1 cellular context compared by ENCODE assay signal in genomic region chr4:94564252-94564651, GRCh38.
A peak's percentile ranks its signal among the peaks of the same experiment; 100 is the strongest.
TF ChIP-seq lines count a peak whose summit lies in the region.

No MANE protein-coding gene starts in this region.

TF ChIP-seq in HepG2, 621 proteins besides CTCF, POLR2A, EP300 and RAD21 (continued from another document and continues in another):
- TF ChIP-seq CSRNP2 (CRISPR knock-in tag; conservative IDR thresholded peaks at IDR 0.05; ENCODE audit: low read depth): no peak
- TF ChIP-seq, protein P1, sequence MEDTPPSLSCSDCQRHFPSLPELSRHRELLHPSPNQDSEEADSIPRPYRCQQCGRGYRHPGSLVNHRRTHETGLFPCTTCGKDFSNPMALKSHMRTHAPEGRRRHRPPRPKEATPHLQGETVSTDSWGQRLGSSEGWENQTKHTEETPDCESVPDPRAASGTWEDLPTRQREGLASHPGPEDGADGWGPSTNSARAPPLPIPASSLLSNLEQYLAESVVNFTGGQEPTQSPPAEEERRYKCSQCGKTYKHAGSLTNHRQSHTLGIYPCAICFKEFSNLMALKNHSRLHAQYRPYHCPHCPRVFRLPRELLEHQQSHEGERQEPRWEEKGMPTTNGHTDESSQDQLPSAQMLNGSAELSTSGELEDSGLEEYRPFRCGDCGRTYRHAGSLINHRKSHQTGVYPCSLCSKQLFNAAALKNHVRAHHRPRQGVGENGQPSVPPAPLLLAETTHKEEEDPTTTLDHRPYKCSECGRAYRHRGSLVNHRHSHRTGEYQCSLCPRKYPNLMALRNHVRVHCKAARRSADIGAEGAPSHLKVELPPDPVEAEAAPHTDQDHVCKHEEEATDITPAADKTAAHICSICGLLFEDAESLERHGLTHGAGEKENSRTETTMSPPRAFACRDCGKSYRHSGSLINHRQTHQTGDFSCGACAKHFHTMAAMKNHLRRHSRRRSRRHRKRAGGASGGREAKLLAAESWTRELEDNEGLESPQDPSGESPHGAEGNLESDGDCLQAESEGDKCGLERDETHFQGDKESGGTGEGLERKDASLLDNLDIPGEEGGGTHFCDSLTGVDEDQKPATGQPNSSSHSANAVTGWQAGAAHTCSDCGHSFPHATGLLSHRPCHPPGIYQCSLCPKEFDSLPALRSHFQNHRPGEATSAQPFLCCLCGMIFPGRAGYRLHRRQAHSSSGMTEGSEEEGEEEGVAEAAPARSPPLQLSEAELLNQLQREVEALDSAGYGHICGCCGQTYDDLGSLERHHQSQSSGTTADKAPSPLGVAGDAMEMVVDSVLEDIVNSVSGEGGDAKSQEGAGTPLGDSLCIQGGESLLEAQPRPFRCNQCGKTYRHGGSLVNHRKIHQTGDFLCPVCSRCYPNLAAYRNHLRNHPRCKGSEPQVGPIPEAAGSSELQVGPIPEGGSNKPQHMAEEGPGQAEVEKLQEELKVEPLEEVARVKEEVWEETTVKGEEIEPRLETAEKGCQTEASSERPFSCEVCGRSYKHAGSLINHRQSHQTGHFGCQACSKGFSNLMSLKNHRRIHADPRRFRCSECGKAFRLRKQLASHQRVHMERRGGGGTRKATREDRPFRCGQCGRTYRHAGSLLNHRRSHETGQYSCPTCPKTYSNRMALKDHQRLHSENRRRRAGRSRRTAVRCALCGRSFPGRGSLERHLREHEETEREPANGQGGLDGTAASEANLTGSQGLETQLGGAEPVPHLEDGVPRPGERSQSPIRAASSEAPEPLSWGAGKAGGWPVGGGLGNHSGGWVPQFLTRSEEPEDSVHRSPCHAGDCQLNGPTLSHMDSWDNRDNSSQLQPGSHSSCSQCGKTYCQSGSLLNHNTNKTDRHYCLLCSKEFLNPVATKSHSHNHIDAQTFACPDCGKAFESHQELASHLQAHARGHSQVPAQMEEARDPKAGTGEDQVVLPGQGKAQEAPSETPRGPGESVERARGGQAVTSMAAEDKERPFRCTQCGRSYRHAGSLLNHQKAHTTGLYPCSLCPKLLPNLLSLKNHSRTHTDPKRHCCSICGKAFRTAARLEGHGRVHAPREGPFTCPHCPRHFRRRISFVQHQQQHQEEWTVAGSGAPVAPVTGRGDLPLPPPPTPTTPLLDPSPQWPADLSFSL (CRISPR knock-in tag; IDR thresholded peaks at IDR 0.05): no peak
- TF ChIP-seq, protein P2, sequence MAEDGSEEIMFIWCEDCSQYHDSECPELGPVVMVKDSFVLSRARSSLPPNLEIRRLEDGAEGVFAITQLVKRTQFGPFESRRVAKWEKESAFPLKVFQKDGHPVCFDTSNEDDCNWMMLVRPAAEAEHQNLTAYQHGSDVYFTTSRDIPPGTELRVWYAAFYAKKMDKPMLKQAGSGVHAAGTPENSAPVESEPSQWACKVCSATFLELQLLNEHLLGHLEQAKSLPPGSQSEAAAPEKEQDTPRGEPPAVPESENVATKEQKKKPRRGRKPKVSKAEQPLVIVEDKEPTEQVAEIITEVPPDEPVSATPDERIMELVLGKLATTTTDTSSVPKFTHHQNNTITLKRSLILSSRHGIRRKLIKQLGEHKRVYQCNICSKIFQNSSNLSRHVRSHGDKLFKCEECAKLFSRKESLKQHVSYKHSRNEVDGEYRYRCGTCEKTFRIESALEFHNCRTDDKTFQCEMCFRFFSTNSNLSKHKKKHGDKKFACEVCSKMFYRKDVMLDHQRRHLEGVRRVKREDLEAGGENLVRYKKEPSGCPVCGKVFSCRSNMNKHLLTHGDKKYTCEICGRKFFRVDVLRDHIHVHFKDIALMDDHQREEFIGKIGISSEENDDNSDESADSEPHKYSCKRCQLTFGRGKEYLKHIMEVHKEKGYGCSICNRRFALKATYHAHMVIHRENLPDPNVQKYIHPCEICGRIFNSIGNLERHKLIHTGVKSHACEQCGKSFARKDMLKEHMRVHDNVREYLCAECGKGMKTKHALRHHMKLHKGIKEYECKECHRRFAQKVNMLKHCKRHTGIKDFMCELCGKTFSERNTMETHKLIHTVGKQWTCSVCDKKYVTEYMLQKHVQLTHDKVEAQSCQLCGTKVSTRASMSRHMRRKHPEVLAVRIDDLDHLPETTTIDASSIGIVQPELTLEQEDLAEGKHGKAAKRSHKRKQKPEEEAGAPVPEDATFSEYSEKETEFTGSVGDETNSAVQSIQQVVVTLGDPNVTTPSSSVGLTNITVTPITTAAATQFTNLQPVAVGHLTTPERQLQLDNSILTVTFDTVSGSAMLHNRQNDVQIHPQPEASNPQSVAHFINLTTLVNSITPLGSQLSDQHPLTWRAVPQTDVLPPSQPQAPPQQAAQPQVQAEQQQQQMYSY (CRISPR knock-in tag; IDR thresholded peaks at IDR 0.05): no peak
- TF ChIP-seq GATAD1 (CRISPR knock-in tag; IDR thresholded peaks at IDR 0.05): peak; percentile 60; the same call in 1 of the 2 replicates
- peak; percentile 79; the same call in 1 of the 2 replicates for TF ChIP-seq ZNF280D (CRISPR knock-in tag; IDR thresholded peaks at IDR 0.05)
- TF ChIP-seq ZNF329 (CRISPR knock-in tag; IDR thresholded peaks at IDR 0.05; ENCODE audit: low read depth): no peak
- no peak for TF ChIP-seq ZNF749 (CRISPR knock-in tag; IDR thresholded peaks at IDR 0.05; ENCODE audit: borderline replicate concordance)
- peak; percentile 73; the same call in 1 of the 2 replicates for TF ChIP-seq TARDBP (CRISPR knock-in tag; IDR thresholded peaks at IDR 0.05)
- TF ChIP-seq ZNF121 (CRISPR knock-in tag; IDR thresholded peaks at IDR 0.05): no peak
- TF ChIP-seq SP2 (CRISPR knock-in tag; IDR thresholded peaks at IDR 0.05): no peak
- no peak for TF ChIP-seq MAFK (conservative IDR thresholded peaks at IDR 0.05 in 1 of 2, IDR thresholded peaks at IDR 0.05 in 1 of 2; ENCODE audit: low read length in 2 of 2)
- TF ChIP-seq ZFP36L2 (CRISPR knock-in tag; IDR thresholded peaks at IDR 0.05): no peak
- TF ChIP-seq ZNF235 (CRISPR knock-in tag; IDR thresholded peaks at IDR 0.05; ENCODE audit: borderline replicate concordance): no peak
- peak; percentile 50; the same call in 1 of the 2 replicates for TF ChIP-seq NR2C2 (CRISPR knock-in tag; IDR thresholded peaks at IDR 0.05; ENCODE audit: borderline replicate concordance)
- TF ChIP-seq, protein P3, sequence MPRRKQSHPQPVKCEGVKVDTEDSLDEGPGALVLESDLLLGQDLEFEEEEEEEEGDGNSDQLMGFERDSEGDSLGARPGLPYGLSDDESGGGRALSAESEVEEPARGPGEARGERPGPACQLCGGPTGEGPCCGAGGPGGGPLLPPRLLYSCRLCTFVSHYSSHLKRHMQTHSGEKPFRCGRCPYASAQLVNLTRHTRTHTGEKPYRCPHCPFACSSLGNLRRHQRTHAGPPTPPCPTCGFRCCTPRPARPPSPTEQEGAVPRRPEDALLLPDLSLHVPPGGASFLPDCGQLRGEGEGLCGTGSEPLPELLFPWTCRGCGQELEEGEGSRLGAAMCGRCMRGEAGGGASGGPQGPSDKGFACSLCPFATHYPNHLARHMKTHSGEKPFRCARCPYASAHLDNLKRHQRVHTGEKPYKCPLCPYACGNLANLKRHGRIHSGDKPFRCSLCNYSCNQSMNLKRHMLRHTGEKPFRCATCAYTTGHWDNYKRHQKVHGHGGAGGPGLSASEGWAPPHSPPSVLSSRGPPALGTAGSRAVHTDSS (CRISPR knock-in tag; conservative IDR thresholded peaks at IDR 0.05): no peak
- TF ChIP-seq REST (IDR thresholded peaks at IDR 0.05; ENCODE audit: borderline replicate concordance in 1 of 2, low read depth in 1 of 2, low read length in 2 of 2): no peak
- peak; percentile 99 for TF ChIP-seq ZMYM2 (CRISPR knock-in tag; IDR thresholded peaks at IDR 0.05)
- TF ChIP-seq ZNF124 (CRISPR knock-in tag; IDR thresholded peaks at IDR 0.05): peak; percentile 66; the same call in 1 of the 2 replicates
- TF ChIP-seq NFYC (CRISPR knock-in tag; IDR thresholded peaks at IDR 0.05): no peak
- TF ChIP-seq CENPX (CRISPR knock-in tag; IDR thresholded peaks at IDR 0.05): no peak
- peak; percentile 46; the same call in 1 of the 2 replicates for TF ChIP-seq ZNF501 (CRISPR knock-in tag; IDR thresholded peaks at IDR 0.05)
- no peak for TF ChIP-seq ZNF772 (CRISPR knock-in tag; IDR thresholded peaks at IDR 0.05)
- no peak for TF ChIP-seq NFKB2 (CRISPR knock-in tag; IDR thresholded peaks at IDR 0.05; ENCODE audit: borderline replicate concordance)
- no peak for TF ChIP-seq ZNF230 (CRISPR knock-in tag; IDR thresholded peaks at IDR 0.05)
- peak; percentile 83 for TF ChIP-seq ZNF331 (CRISPR knock-in tag; IDR thresholded peaks at IDR 0.05)
- no peak for TF ChIP-seq ZNF337 (CRISPR knock-in tag; IDR thresholded peaks at IDR 0.05; ENCODE audit: borderline replicate concordance, low read depth)
- TF ChIP-seq TCF12 (IDR thresholded peaks at IDR 0.05): no peak
- TF ChIP-seq TCF12 (CRISPR knock-in tag; IDR thresholded peaks at IDR 0.05): no peak
- peak; percentile 92 for TF ChIP-seq ELF3 (CRISPR knock-in tag; IDR thresholded peaks at IDR 0.05)
- TF ChIP-seq REPIN1 (CRISPR knock-in tag; IDR thresholded peaks at IDR 0.05; ENCODE audit: borderline replicate concordance, low read depth): no peak
- no peak for TF ChIP-seq CEBPZ (IDR thresholded peaks at IDR 0.05; ENCODE audit: low read length)
- no peak for TF ChIP-seq ZNF782 (CRISPR knock-in tag; IDR thresholded peaks at IDR 0.05; ENCODE audit: borderline replicate concordance)
- no peak for TF ChIP-seq GABPB1 (CRISPR knock-in tag; IDR thresholded peaks at IDR 0.05)
- TF ChIP-seq TCF7L2 (IDR thresholded peaks at IDR 0.05; ENCODE audit: low read depth, low read length): no peak
- TF ChIP-seq CBFB (CRISPR knock-in tag; IDR thresholded peaks at IDR 0.05): no peak
